In the genomic region with DNA sequence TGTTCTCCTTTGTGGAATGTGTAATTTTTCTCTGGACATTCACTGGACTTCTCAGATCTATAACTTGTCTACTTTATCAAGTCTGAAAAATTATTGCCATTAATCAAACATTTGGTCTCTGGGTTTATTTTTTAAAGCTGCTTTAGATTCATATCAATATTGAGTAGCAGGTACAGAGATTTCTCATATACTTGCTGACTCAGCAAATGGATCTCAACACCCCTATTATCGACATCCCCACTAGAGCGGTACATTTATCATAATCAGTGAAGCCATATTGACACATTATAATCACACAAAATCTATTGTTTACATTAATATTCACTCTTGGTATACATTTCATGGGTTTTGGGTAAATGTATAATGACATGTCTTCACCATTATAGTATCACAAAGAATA, we compare ENCODE assay signal across 7 cellular contexts.
"Had no signal": no experiment of that assay in that cellular context is flagged by ENCODE, and none has a peak within 500 bp of the region (broad histone marks: within the 10 kb centered on the region; RNA-seq: fewer than 3 reads in every experiment).

No MANE protein-coding gene starts in this region.

- H3K4me2 ChIP-seq: GM23338 had no signal

- H3K4me1 ChIP-seq: HAP-1 had no signal

- H3K4me3 ChIP-seq: GM23338, HAP-1 had no signal

- ATAC-seq: GM23338, HCT116 had no signal

- DNase-seq: H7, HFFc6, KG1 had no signal

- H3K36me3 ChIP-seq: HAP-1 had no signal

- H2AFZ ChIP-seq: GM23338 had no signal

- H3K27ac ChIP-seq: HL-60 had no signal

- H3K9me3 ChIP-seq: HAP-1 had no signal
